27 cellular contexts compared by ENCODE assay signal in genomic region chr9:71884005-71884404, GRCh38.
"Had no signal": no experiment of that assay in that cellular context is flagged by ENCODE, and none has a peak within 500 bp of the region (broad histone marks: within the 10 kb centered on the region; RNA-seq: fewer than 3 reads in every experiment).

No MANE protein-coding gene starts in this region.

- H3K4me1 Mint-ChIP-seq: mesothelial cell of epicardium had no signal

- H3K4me2 ChIP-seq: hepatocyte had no signal

- H3K4me3 ChIP-seq: colonic mucosa, esophagus muscularis mucosa, gastroesophageal sphincter, heart left ventricle, hepatocyte, left lung, mucosa of descending colon, ovary, psoas muscle, skin epidermis, spleen, stomach, thyroid gland, vagina had no signal

- H3K27me3 Mint-ChIP-seq: dendritic cell treated with granulocyte-macrophage colony-stimulating factor and Interleukin-4, amounts not matched to agents 40 ng/mL and 50 ng/mL, for 4 days; naive thymus-derived CD4-positive, alpha-beta T cell; stimulated activated naive B cell treated with anti-CD40 and anti-IgM and Interleukin-4, amounts not matched to agents 10 μg/mL and 1 μg/mL and 100 μg/mL, for 72 hours had no signal

- FAIRE-seq: endothelial cell of umbilical vein had no signal

- H3K4me3 Mint-ChIP-seq: dendritic cell treated with granulocyte-macrophage colony-stimulating factor and Interleukin-4, amounts not matched to agents 40 ng/mL and 50 ng/mL, for 4 days; mesothelial cell of epicardium; stimulated activated naive B cell treated with anti-CD40 and anti-IgM and Interleukin-4, amounts not matched to agents 10 μg/mL and 1 μg/mL and 100 μg/mL, for 72 hours had no signal

- H3K27ac ChIP-seq: colonic mucosa, esophagus muscularis mucosa, foreskin keratinocyte, gastroesophageal sphincter, heart left ventricle, hepatocyte, left lung, ovary, psoas muscle, skin epidermis, spleen, stomach, thyroid gland, vagina had no signal

- H3K27ac Mint-ChIP-seq: dendritic cell treated with granulocyte-macrophage colony-stimulating factor and Interleukin-4, amounts not matched to agents 40 ng/mL and 50 ng/mL, for 4 days; mesothelial cell of epicardium had no signal

- H3K36me3 ChIP-seq: colonic mucosa, esophagus muscularis mucosa, heart left ventricle, left lung, ovary, thyroid gland, vagina had no signal

- H3K9me3 ChIP-seq: colonic mucosa, ovary, thyroid gland had no signal

- ATAC-seq: foreskin keratinocyte; gastroesophageal sphincter; heart left ventricle; left cardiac atrium; left lung; mucosa of descending colon; naive thymus-derived CD4-positive, alpha-beta T cell; psoas muscle; right cardiac atrium; stimulated activated naive B cell treated with anti-CD40 and anti-IgM and Interleukin-4, amounts not matched to agents 10 μg/mL and 1 μg/mL and 100 μg/mL, for 72 hours had no signal

- DNase-seq: colonic mucosa; effector CD8-positive, alpha-beta T cell; foreskin keratinocyte; heart left ventricle; left cardiac atrium; left lung; mesenchymal stem cell; mucosa of descending colon; naive thymus-derived CD4-positive, alpha-beta T cell; occipital lobe; ovary; posterior cingulate gyrus; psoas muscle; right cardiac atrium; spleen; stimulated activated naive B cell treated with anti-CD40 and anti-IgM and Interleukin-4, amounts not matched to agents 10 μg/mL and 1 μg/mL and 100 μg/mL, for 72 hours; stomach; thyroid gland; trophoblast cell had no signal

- H3K27me3 ChIP-seq: colonic mucosa, esophagus muscularis mucosa, foreskin keratinocyte, gastroesophageal sphincter, heart left ventricle, hepatocyte, left lung, ovary, spleen, stomach, thyroid gland, vagina had no signal

- H2AFZ ChIP-seq: hepatocyte had no signal

- H3K4me1 ChIP-seq: colonic mucosa, thyroid gland, vagina had no signal
